Comparison of ENCODE assay signal across 35 cellular contexts in genomic region chr16:10999313-10999712, GRCh38.
"Had no signal": no experiment of that assay in that cellular context is flagged by ENCODE, and none has a peak within 500 bp of the region (broad histone marks: within the 10 kb centered on the region; RNA-seq: fewer than 3 reads in every experiment).

No MANE protein-coding gene starts in this region.

- H3K9me3 Mint-ChIP-seq: activated B cell treated with CpG ODN at 0.5 μM for 24 hours; activated CD4-positive, alpha-beta memory T cell treated with anti-CD3 and anti-CD28 coated beads for 36 hours; activated CD4-positive, alpha-beta T cell treated with anti-CD3 and anti-CD28 coated beads, Interleukin-2, amount 10 ng/mL, durations not matched to agents 24 days and 14 days; activated CD8-positive, alpha-beta T cell treated with anti-CD3 and anti-CD28 coated beads for 36 hours; activated naive CD4-positive, alpha-beta T cell treated with anti-CD3 and anti-CD28 coated beads for 36 hours; activated naive CD4-positive, alpha-beta T cell treated with anti-CD3 and anti-CD28 coated beads, Interleukin-2, amount 50 U/mL, for 72 hours; activated naive CD8-positive, alpha-beta T cell treated with anti-CD3 and anti-CD28 coated beads for 36 hours; activated T-cell treated with anti-CD3 and anti-CD28 coated beads, Interleukin-2, amount 50 U/mL, for 4 hours; activated T-cell treated with anti-CD3 and anti-CD28 coated beads, Interleukin-2, amount 50 U/mL, for 72 hours; activated T-helper 1 cell treated with anti-CD3 and anti-CD28 coated beads, Interleukin-12 subunit alpha, Interleukin-12 subunit beta, Interleukin-2, Interleukin-4 antibody, amounts not matched to agents 30 ng/mL and 10 ng/mL and 1 ng/mL, durations not matched to agents 14 hours and 24 hours and 36 hours; activated T-helper 17 cell treated with anti-CD3 and anti-CD28 coated beads, Interleukin-2, amount 50 U/mL, for 72 hours; T-helper 1 cell treated with Interleukin-12 subunit alpha and Interleukin-12 subunit beta and Interleukin-4 antibody, amounts not matched to agents 30 μg/mL and 1 μg/mL, for 36 hours; T-helper 2 cell treated with Interferon-gamma antibody and Interleukin-4, amounts not matched to agents 5 μg/mL and 100 μg/mL, for 36 hours had no signal

- H3K4me1 ChIP-seq: adrenal gland, body of pancreas, breast epithelium had no signal

- H3K4me1 Mint-ChIP-seq: activated B cell treated with CpG ODN at 0.5 μM for 24 hours had no signal

- H3K27ac Mint-ChIP-seq: activated CD4-positive, alpha-beta memory T cell treated with anti-CD3 and anti-CD28 coated beads for 36 hours; activated CD4-positive, alpha-beta T cell treated with anti-CD3 and anti-CD28 coated beads, Interleukin-2, amount 10 ng/mL, durations not matched to agents 24 days and 14 days; activated CD8-positive, alpha-beta T cell treated with anti-CD3 and anti-CD28 coated beads for 36 hours; activated naive CD4-positive, alpha-beta T cell treated with anti-CD3 and anti-CD28 coated beads for 36 hours; activated naive CD4-positive, alpha-beta T cell treated with anti-CD3 and anti-CD28 coated beads, Interleukin-2, amount 50 U/mL, for 72 hours; activated naive CD8-positive, alpha-beta T cell treated with anti-CD3 and anti-CD28 coated beads for 36 hours; activated T-cell treated with anti-CD3 and anti-CD28 coated beads, Interleukin-2, amount 50 U/mL, for 72 hours; activated T-helper 17 cell treated with anti-CD3 and anti-CD28 coated beads, Interleukin-2, amount 50 U/mL, for 72 hours; T-helper 1 cell treated with Interleukin-12 subunit alpha and Interleukin-12 subunit beta and Interleukin-4 antibody, amounts not matched to agents 30 μg/mL and 1 μg/mL, for 36 hours; T-helper 2 cell treated with Interferon-gamma antibody and Interleukin-4, amounts not matched to agents 5 μg/mL and 100 μg/mL, for 36 hours had no signal

- H3K4me3 Mint-ChIP-seq: activated B cell treated with CpG ODN at 0.5 μM for 24 hours; activated CD4-positive, alpha-beta memory T cell treated with anti-CD3 and anti-CD28 coated beads for 36 hours; activated CD4-positive, alpha-beta T cell treated with anti-CD3 and anti-CD28 coated beads, Interleukin-2, amount 10 ng/mL, durations not matched to agents 24 days and 14 days; activated CD8-positive, alpha-beta T cell treated with anti-CD3 and anti-CD28 coated beads for 36 hours; activated naive CD4-positive, alpha-beta T cell treated with anti-CD3 and anti-CD28 coated beads for 36 hours; activated naive CD8-positive, alpha-beta T cell treated with anti-CD3 and anti-CD28 coated beads for 36 hours; activated T-cell treated with anti-CD3 and anti-CD28 coated beads, Interleukin-2, amount 50 U/mL, for 4 hours; activated T-cell treated with anti-CD3 and anti-CD28 coated beads, Interleukin-2, amount 50 U/mL, for 72 hours; activated T-helper 1 cell treated with anti-CD3 and anti-CD28 coated beads, Interleukin-12 subunit alpha, Interleukin-12 subunit beta, Interleukin-2, Interleukin-4 antibody, amounts not matched to agents 30 ng/mL and 10 ng/mL and 1 ng/mL, durations not matched to agents 14 hours and 24 hours and 36 hours; activated T-helper 17 cell treated with anti-CD3 and anti-CD28 coated beads, Interleukin-2, amount 50 U/mL, for 72 hours; T-helper 1 cell treated with Interleukin-12 subunit alpha and Interleukin-12 subunit beta and Interleukin-4 antibody, amounts not matched to agents 30 μg/mL and 1 μg/mL, for 36 hours; T-helper 2 cell treated with Interferon-gamma antibody and Interleukin-4, amounts not matched to agents 5 μg/mL and 100 μg/mL, for 36 hours had no signal

- H3K9me3 ChIP-seq: adrenal gland, body of pancreas, breast epithelium had no signal

- H3K27me3 Mint-ChIP-seq: activated B cell treated with CpG ODN at 0.5 μM for 24 hours; activated CD4-positive, alpha-beta memory T cell treated with anti-CD3 and anti-CD28 coated beads for 36 hours; activated CD4-positive, alpha-beta T cell treated with anti-CD3 and anti-CD28 coated beads, Interleukin-2, amount 10 ng/mL, durations not matched to agents 24 days and 14 days; activated CD8-positive, alpha-beta T cell treated with anti-CD3 and anti-CD28 coated beads for 36 hours; activated naive CD8-positive, alpha-beta T cell treated with anti-CD3 and anti-CD28 coated beads for 36 hours; activated T-helper 17 cell treated with anti-CD3 and anti-CD28 coated beads, Interleukin-2, amount 50 U/mL, for 72 hours had no signal

- DNase-seq: activated B cell treated with CpG ODN at 0.5 μM for 24 hours; activated CD4-positive, alpha-beta memory T cell treated with anti-CD3 and anti-CD28 coated beads for 36 hours; activated CD4-positive, alpha-beta T cell treated with anti-CD3 and anti-CD28 coated beads for 4 hours; activated CD4-positive, alpha-beta T cell treated with anti-CD3 and anti-CD28 coated beads, Interleukin-2, amount 10 ng/mL, durations not matched to agents 24 days and 14 days; activated CD4-positive, alpha-beta T cell treated with anti-CD3 and anti-CD28 coated beads, Interleukin-2, amount 50 U/mL, for 1 hour; activated CD4-positive, alpha-beta T cell treated with anti-CD3 and anti-CD28 coated beads, Interleukin-2, amount 50 U/mL, for 4 hours; activated CD4-positive, CD25-positive, alpha-beta regulatory T cell treated with anti-CD3 and anti-CD28 coated beads, Interleukin-2, amount 50 U/mL, for 72 hours; activated CD8-positive, alpha-beta memory T cell treated with anti-CD3 and anti-CD28 coated beads, Interleukin-2, amount 50 U/mL, for 4 hours; activated CD8-positive, alpha-beta T cell treated with anti-CD3 and anti-CD28 coated beads for 36 hours; activated effector memory CD4-positive, alpha-beta T cell treated with anti-CD3 and anti-CD28 coated beads, Interleukin-2, amount 50 U/mL, for 16 hours; activated gamma-delta T cell treated with Interleukin-2 at 50 U/mL for 16 hours; activated naive CD4-positive, alpha-beta T cell; activated naive CD4-positive, alpha-beta T cell treated with anti-CD3 and anti-CD28 coated beads for 36 hours; activated naive CD4-positive, alpha-beta T cell treated with anti-CD3 and anti-CD28 coated beads, Interleukin-2, amount 50 U/mL, for 16 hours; activated naive CD8-positive, alpha-beta T cell treated with anti-CD3 and anti-CD28 coated beads for 36 hours; activated T-cell treated with anti-CD3 and anti-CD28 coated beads for 4 hours; activated T-cell treated with anti-CD3 and anti-CD28 coated beads, Interleukin-2, amount 50 U/mL, for 1 hour; activated T-cell treated with anti-CD3 and anti-CD28 coated beads, Interleukin-2, amount 50 U/mL, for 4 hours; activated T-cell treated with anti-CD3 and anti-CD28 coated beads, Interleukin-2, amount 50 U/mL, for 72 hours; adrenal gland; amniotic stem cell; aorta; body of pancreas; brain microvascular endothelial cell; central memory CD4-positive, alpha-beta T cell; T-helper 1 cell; T-helper 2 cell; T-helper 9 cell had no signal

- H3K27ac ChIP-seq: adrenal gland, body of pancreas, brain microvascular endothelial cell, breast epithelium, VCaP had no signal

- H3K36me3 ChIP-seq: breast epithelium had no signal

- H3K4me3 ChIP-seq: adrenal gland, body of pancreas, breast epithelium had no signal

- ATAC-seq: activated CD8-positive, alpha-beta T cell treated with anti-CD3 and anti-CD28 coated beads for 36 hours; activated naive CD4-positive, alpha-beta T cell treated with anti-CD3 and anti-CD28 coated beads, Interleukin-2, amount 50 U/mL, for 72 hours; activated T-cell treated with anti-CD3 and anti-CD28 coated beads, Interleukin-2, amount 50 U/mL, for 4 hours; activated T-cell treated with anti-CD3 and anti-CD28 coated beads, Interleukin-2, amount 50 U/mL, for 72 hours; activated T-helper 17 cell treated with anti-CD3 and anti-CD28 coated beads, Interleukin-2, amount 50 U/mL, for 72 hours; body of pancreas had no signal
